In genomic region chr1:60747321-60747720, GRCh38 we compare ENCODE assay signal across 28 cellular contexts.
"Had no signal": no experiment of that assay in that cellular context is flagged by ENCODE, and none has a peak within 500 bp of the region (broad histone marks: within the 10 kb centered on the region; RNA-seq: fewer than 3 reads in every experiment).

No MANE protein-coding gene starts in this region.

- H3K4me1 ChIP-seq: lower lobe of right lung, parathyroid adenoma, psoas muscle, right lobe of liver, stomach, testis, thyroid gland, transverse colon, upper lobe of left lung, vagina had no signal

- H3K27ac ChIP-seq: lower lobe of right lung, neural progenitor cell, neutrophil, parathyroid adenoma, psoas muscle, right lobe of liver, skin epidermis, stomach, thyroid gland, transverse colon, upper lobe of left lung, vagina had no signal

- H2AFZ ChIP-seq: parathyroid adenoma had no signal

- H3K9ac ChIP-seq: neural progenitor cell, parathyroid adenoma had no signal

- H3K9me3 ChIP-seq: lower lobe of right lung, neutrophil, psoas muscle, right lobe of liver, stomach, testis, thyroid gland, transverse colon, upper lobe of left lung, vagina had no signal

- H3K36me3 ChIP-seq: lower lobe of right lung, neural progenitor cell, neutrophil, right lobe of liver, stomach, thyroid gland, transverse colon, upper lobe of left lung, vagina had no signal

- DNase-seq: kidney glomerular epithelial cell; left cardiac atrium; lower lobe of right lung; mammary epithelial cell; mesenchymal stem cell; naive thymus-derived CD8-positive, alpha-beta T cell; nephron progenitor cell; occipital lobe; psoas muscle; right lobe of liver; stimulated activated CD4-positive, alpha-beta T cell treated with anti-CD3 and anti-CD28 coated beads, Interleukin-12 subunit alpha, Interleukin-12 subunit beta, amount 100 ng/mL, for 4 hours; stimulated activated CD4-positive, alpha-beta T cell treated with anti-CD3 and anti-CD28 coated beads, Interleukin-15, amount 100 ng/mL, for 24 hours; stimulated activated CD4-positive, alpha-beta T cell treated with anti-CD3 and anti-CD28 coated beads, Interleukin-2, amount 100 ng/mL, for 24 hours; stimulated activated CD4-positive, alpha-beta T cell treated with anti-CD3 and anti-CD28 coated beads, Interleukin-4, amount 100 ng/mL, for 1 hour; stimulated activated naive B cell treated with anti-CD40 and anti-IgM and Interleukin-4, amounts not matched to agents 10 μg/mL and 1 μg/mL and 100 μg/mL, for 72 hours; stimulated activated naive CD8-positive, alpha-beta T cell treated with anti-CD3 and anti-CD28 coated beads, Interleukin-15, Interleukin-2, amounts not matched to agents 100 U/mL and 50 U/mL, for 24 hours; stomach; testis; thyroid gland; transverse colon; upper lobe of left lung had no signal

- H3K79me2 ChIP-seq: parathyroid adenoma had no signal

- H3K27me3 ChIP-seq: neural progenitor cell, neutrophil, right lobe of liver, stomach, testis, thyroid gland, transverse colon, upper lobe of left lung, vagina had no signal

- H3K4me2 ChIP-seq: neural progenitor cell had no signal

- FAIRE-seq: keratinocyte had no signal

- H3K4me3 ChIP-seq: lower lobe of right lung, neural progenitor cell, psoas muscle, right lobe of liver, skin epidermis, stomach, testis, thyroid gland, transverse colon, upper lobe of left lung, vagina had no signal

- ATAC-seq: left lobe of liver; lower lobe of right lung; naive thymus-derived CD8-positive, alpha-beta T cell; psoas muscle; right lobe of liver; stimulated activated naive B cell treated with anti-CD40 and anti-IgM and Interleukin-4, amounts not matched to agents 10 μg/mL and 1 μg/mL and 100 μg/mL, for 72 hours; stimulated activated naive CD8-positive, alpha-beta T cell treated with anti-CD3 and anti-CD28 coated beads, Interleukin-15, Interleukin-2, amounts not matched to agents 100 U/mL and 50 U/mL, for 24 hours had no signal
